1 cellular context compared by ENCODE assay signal in genomic region chr12:54272214-54272613, GRCh38.
TF ChIP-seq lines count a peak whose summit lies in the region.

No MANE protein-coding gene starts in this region.

TF ChIP-seq in GM12878, 131 proteins besides CTCF, POLR2A, EP300 and RAD21:
- TF ChIP-seq HDGF (IDR thresholded peaks at IDR 0.05): no peak
- no peak for TF ChIP-seq CBX5 (IDR thresholded peaks at IDR 0.05; ENCODE audit: low read depth)
- TF ChIP-seq ZNF384 (IDR thresholded peaks at IDR 0.05; ENCODE audit: borderline replicate concordance, low read depth, low read length): peak; percentile 49; the same call in 1 of the 2 replicates
- no peak for TF ChIP-seq ATF3 (IDR thresholded peaks at IDR 0.05; ENCODE audit: borderline replicate concordance, extremely low read depth, low read depth, low read length)
- TF ChIP-seq BRCA1 (IDR thresholded peaks at IDR 0.05; ENCODE audit: low read depth, low read length): no peak
- TF ChIP-seq HDAC6 (IDR thresholded peaks at IDR 0.05; ENCODE audit: unreplicated experiment): no peak
- TF ChIP-seq ZBED1 (IDR thresholded peaks at IDR 0.05; ENCODE audit: borderline replicate concordance): 0 out of 2 replicates have a peak, but pooled peaks have one; percentile 23
- TF ChIP-seq JUNB (IDR thresholded peaks at IDR 0.05): peak; percentile 58
- no peak for TF ChIP-seq NR2F1 (conservative IDR thresholded peaks at IDR 0.05)
- TF ChIP-seq HCFC1 (IDR thresholded peaks at IDR 0.05; ENCODE audit: low read length): no peak
